17 cellular contexts compared by ENCODE assay signal in genomic region chr21:16407403-16408279, GRCh38.
DNase-seq lines count a peak whose midpoint lies in the region; ATAC-seq and TF ChIP-seq lines count a peak whose summit lies in the region.
"Had no signal": no experiment of that assay in that cellular context is flagged by ENCODE, and none has a peak within 500 bp of the region (broad histone marks: within the 10 kb centered on the region; RNA-seq: fewer than 3 reads in every experiment).

No MANE protein-coding gene starts in this region.

- H3K36me3 Mint-ChIP-seq in brain, result peaks cover 53% of the 10 kb centered on the region
- H3K36me3 Mint-ChIP-seq in nephron (ENCODE audit: low read depth), result peaks cover 46% of the 10 kb centered on the region

- H3K4me1 ChIP-seq in A673 (ENCODE audit: insufficient read depth, low read length, poor library complexity, severe bottlenecking), result peaks cover 10% of the 10 kb centered on the region
- H3K4me1 ChIP-seq: Caco-2, prostate gland had no signal

- peaks cover 18 to 27% (median 23%) of the 10 kb centered on the region in 5 experiments for H3K9me3 Mint-ChIP-seq in brain
- H3K9me3 Mint-ChIP-seq in nephron, result peaks cover 19% of the 10 kb centered on the region
- H3K9me3 Mint-ChIP-seq: activated T-cell treated with anti-CD3 and anti-CD28 coated beads, Interleukin-2, amount 50 U/mL, for 4 hours had no signal

- TF ChIP-seq CTCF in A673 (conservative IDR thresholded peaks at IDR 0.05; ENCODE audit: low read depth, low read length) (no peak), LNCaP clone FGC (IDR thresholded peaks at IDR 0.05; ENCODE audit: control insufficient read depth, extremely low read depth, insufficient read depth) (no peak), brain (conservative IDR thresholded peaks at IDR 0.05) (no peak), nephron (IDR thresholded peaks at IDR 0.05; ENCODE audit: unreplicated experiment in 3 of 3) (no peak)

- POLR2A ChIA-PET in A673 (lab: Charles Lee; ENCODE audit: low non-redundant PET), result no interaction called here

- DNase-seq in A673 (ENCODE audit: low spot score) (peak; percentile 23), LNCaP clone FGC (ENCODE audit: low read depth) (peak; percentile 76), amygdala (lab: John Stamatoyannopoulos, UW) (no peak), KBM-7 (no peak)
- DNase-seq in activated naive CD4-positive, alpha-beta T cell treated with Interleukin-2 at 50 U/mL for 16 hours, result no peak
- DNase-seq: activated T-cell treated with anti-CD3 and anti-CD28 coated beads, Interleukin-2, amount 50 U/mL, for 4 hours; Caco-2; cerebellar nuclear complex; left ventricle myocardium inferior; NCI-H187; NCI-H510A treated with DMSO at 0.1 percent for 48 hours; SJCRH30; T1000 had no signal

- H3K27ac Mint-ChIP-seq in brain (peak overlapping the region in 3 of 5 experiments; percentile 18 to 42 (median 20)), nephron (peak overlapping the region; percentile 55 to 71 (median 64))

- H3K36me3 ChIP-seq in A673 (ENCODE audit: insufficient read depth, low read length, poor library complexity, severe bottlenecking), result no peaks in the 10 kb centered on the region
- H3K36me3 ChIP-seq: left ventricle myocardium inferior, prostate gland, SJCRH30 had no signal

- no peak overlapping the region for H3K4me3 Mint-ChIP-seq in brain
- H3K4me3 Mint-ChIP-seq in nephron, result no peak overlapping the region
- H3K4me3 Mint-ChIP-seq: activated T-cell treated with anti-CD3 and anti-CD28 coated beads, Interleukin-2, amount 50 U/mL, for 4 hours had no signal

- H3K9me3 ChIP-seq in A673 (ENCODE audit: low read depth, low read length, poor library complexity, severe bottlenecking), result no peaks in the 10 kb centered on the region
- H3K9me3 ChIP-seq: Caco-2, prostate gland had no signal

- intact Hi-C loops in A673 (cut with micrococcal nuclease; ENCODE audit: unreplicated experiment), result no loop called here

- H3K4me3 ChIP-seq in A673 (ENCODE audit: low read depth, low read length, poor library complexity, severe bottlenecking) (no peak overlapping the region), LNCaP clone FGC (ENCODE audit: low read depth, low read length) (no peak overlapping the region)
- H3K4me3 ChIP-seq: left ventricle myocardium inferior, prostate gland, SJCRH30 had no signal

- CTCF ChIA-PET in A673 (lab: Charles Lee), result no interaction called here

- no peaks in the 10 kb centered on the region for H3K27me3 ChIP-seq in A673 (replicated peaks; ENCODE audit: insufficient read depth, low read depth, low read length, poor library complexity)
- H3K27me3 ChIP-seq: SJCRH30 had no signal

- H3K4me1 Mint-ChIP-seq in brain (peaks cover 10% of the 10 kb centered on the region), nephron (peaks cover 4% of the 10 kb centered on the region)

- no peak overlapping the region for H3K27ac ChIP-seq in A673 (ENCODE audit: low read depth, low read length, poor library complexity, severe bottlenecking)
- H3K27ac ChIP-seq: left ventricle myocardium inferior, prostate gland, SJCRH30 had no signal

- no peak for ATAC-seq in HG03039 (IDR thresholded peaks at IDR 0.05; ENCODE audit: unreplicated experiment)
- ATAC-seq: activated T-cell treated with anti-CD3 and anti-CD28 coated beads, Interleukin-2, amount 50 U/mL, for 4 hours had no signal

- no peaks in the 10 kb centered on the region for H3K27me3 Mint-ChIP-seq in brain
- H3K27me3 Mint-ChIP-seq in nephron (ENCODE audit: low read depth), result no peaks in the 10 kb centered on the region

- in situ Hi-C loops in KBM-7 (cut with MboI; ENCODE audit: low pct_unique_long_range_greater_than_20kb, low sequenced_read_pairs), result no loop called here

- no TSS peak for BruUV-seq in A673 (replicated peaks; lab: Mats Ljungman, UMichigan)

Comparison
In these comparisons a context has a peak if more than half of its experiments do, and no peak if none do; other contexts are left out.
1. DNase-seq: peak in A673 (single experiment) and LNCaP clone FGC (single experiment); none in amygdala (0 of 56), KBM-7 (single experiment) and activated naive CD4-positive, alpha-beta T cell treated with Interleukin-2 at 50 U/mL for 16 hours (single experiment).